ENCODE assay signal across 12 cellular contexts in genomic region chr3:25455316-25456232, GRCh38. TPM values are rescaled to one million over a fixed set of nuclear protein-coding genes. Genes with fewer than 3 reads are reported as not detected.
DNase-seq lines count a peak whose midpoint lies in the region; ATAC-seq lines count a peak whose summit lies in the region.
"Had no signal": no experiment of that assay in that cellular context is flagged by ENCODE, and none has a peak within 500 bp of the region (broad histone marks: within the 10 kb centered on the region; RNA-seq: fewer than 3 reads in every experiment).

No MANE protein-coding gene starts in this region.

- H2BK120ac ChIP-seq in neuronal stem cell (ENCODE audit: low read depth, low read length), result no peak overlapping the region

- ATAC-seq in GM18907 (IDR thresholded peaks at IDR 0.05; ENCODE audit: unreplicated experiment) (no peak), GM19397 (IDR thresholded peaks at IDR 0.05; ENCODE audit: unreplicated experiment) (no peak)

- H3K36me3 ChIP-seq in NT2/D1 (ENCODE audit: insufficient read depth, insufficient read length, low read length) (no peaks in the 10 kb centered on the region), neuronal stem cell (replicated peaks in 1 of 2; ENCODE audit: control insufficient read depth in 2 of 2, insufficient read depth in 2 of 2, low read length in 2 of 2) (no peaks in the 10 kb centered on the region)

- H3K4me1 ChIP-seq in NT2/D1 (ENCODE audit: insufficient read depth, insufficient read length) (no peaks in the 10 kb centered on the region), neuronal stem cell (ENCODE audit: control insufficient read depth in 2 of 2, insufficient read depth in 1 of 2, low read depth in 1 of 2, low read length in 2 of 2) (peaks cover 15 to 32% of the 10 kb centered on the region in 2 donors)

- H3K18ac ChIP-seq in neuronal stem cell (ENCODE audit: low read length), result peak overlapping the region; percentile 1

- no peak overlapping the region for H2BK12ac ChIP-seq in neuronal stem cell (ENCODE audit: low read length)

- no peaks in the 10 kb centered on the region for H3K9me3 ChIP-seq in NT2/D1 (ENCODE audit: insufficient read depth, low read length)
- no peaks in the 10 kb centered on the region for H3K9me3 ChIP-seq in neuronal stem cell (replicated peaks in 1 of 2; ENCODE audit: control insufficient read depth in 2 of 2, insufficient read depth in 1 of 2, low read depth in 1 of 2, low read length in 2 of 2)

- H2BK5ac ChIP-seq in neuronal stem cell (ENCODE audit: low read length), result no peak overlapping the region

- DNase-seq in AG08396 (ENCODE audit: low spot score) (peak; percentile 32), NT2/D1 (ENCODE audit: low read depth, low spot score) (no peak), fibroblast of peridontal ligament (ENCODE audit: extremely low read depth) (peak; percentile 85), neuronal stem cell (ENCODE audit: low spot score) (no peak)
- DNase-seq in activated naive CD4-positive, alpha-beta T cell treated with anti-CD3 and anti-CD28 coated beads, Interleukin-2, amount 50 U/mL, for 16 hours, result no peak
- no peak for DNase-seq in activated CD4-positive, alpha-beta T cell treated with anti-CD3 and anti-CD28 coated beads, Interleukin-2, amount 50 U/mL, for 4 hours
- DNase-seq: activated CD4-positive, alpha-beta T cell treated with anti-CD3 and anti-CD28 coated beads for 1 hour; CD4-positive, alpha-beta T cell; NCI-H774; stimulated activated naive CD4-positive, alpha-beta T cell had no signal

- H3K4ac ChIP-seq in neuronal stem cell (ENCODE audit: low read length), result no peak overlapping the region

- no peak overlapping the region for H2BK15ac ChIP-seq in neuronal stem cell (ENCODE audit: low read length)

- H3K27ac ChIP-seq in neuronal stem cell (replicated peaks; ENCODE audit: low read length), result no peak overlapping the region

- peak overlapping the region; percentile 57 for H2AFZ ChIP-seq in neuronal stem cell (ENCODE audit: low read length)

- no peak overlapping the region for H4K8ac ChIP-seq in neuronal stem cell (ENCODE audit: low read depth, low read length)

- no peak overlapping the region for H3K23ac ChIP-seq in neuronal stem cell (ENCODE audit: low read depth, low read length, poor library complexity)

- no peak overlapping the region for H3K4me2 ChIP-seq in neuronal stem cell (ENCODE audit: insufficient read depth, low read length, poor library complexity, severe bottlenecking)

- H3K9ac ChIP-seq in NT2/D1 (ENCODE audit: insufficient read length, low read depth), result peak overlapping the region; percentile 3
- no peak overlapping the region for H3K9ac ChIP-seq in neuronal stem cell (ENCODE audit: low read depth, low read length, poor library complexity)

- H3K27me3 ChIP-seq in NT2/D1 (ENCODE audit: insufficient read depth, insufficient read length) (no peaks in the 10 kb centered on the region), neuronal stem cell (ENCODE audit: control insufficient read depth in 3 of 3, insufficient read depth in 3 of 3, low read depth in 1 of 3, low read length in 3 of 3) (no peaks in the 10 kb centered on the region)

- H4K91ac ChIP-seq in neuronal stem cell (ENCODE audit: low read depth, low read length, poor library complexity), result no peak overlapping the region

- H2AK5ac ChIP-seq in neuronal stem cell (ENCODE audit: low read depth, low read length), result no peak overlapping the region

- no peaks in the 10 kb centered on the region for H3K79me1 ChIP-seq in neuronal stem cell (ENCODE audit: low read depth, low read length)

- no peak overlapping the region for H3K14ac ChIP-seq in neuronal stem cell (ENCODE audit: low read length)

- no peak overlapping the region for H3K4me3 ChIP-seq in NT2/D1 (ENCODE audit: insufficient read length, low read depth)
- no peak overlapping the region for H3K4me3 ChIP-seq in neuronal stem cell (ENCODE audit: low read length in 2 of 2)

- no CpG with 5 or more reads among the region's 9 CpGs for WGBS in neuronal stem cell (ENCODE audit: extremely low coverage in 2 of 2, insufficient read length in 2 of 2, insufficient replicate concordance in 1 of 2), 2 donors

RNA-seq across cellular contexts. Expression of gene RARB, which starts 27.5 kb away (rescaled TPM):
- 0.96 TPM for polyA plus RNA-seq in neuronal stem cell (2013, experiment 1 of 2)
- polyA plus RNA-seq in neuronal stem cell (2013, experiment 2 of 2), result 1.00 TPM

Comparison
In these comparisons a context has a peak if more than half of its experiments do, and no peak if none do; other contexts are left out.
1. DNase-seq: peak in AG08396 (single experiment) and fibroblast of peridontal ligament (single experiment); none in NT2/D1 (single experiment), neuronal stem cell (single experiment), activated naive CD4-positive, alpha-beta T cell treated with anti-CD3 and anti-CD28 coated beads, Interleukin-2, amount 50 U/mL, for 16 hours (single experiment) and activated CD4-positive, alpha-beta T cell treated with anti-CD3 and anti-CD28 coated beads, Interleukin-2, amount 50 U/mL, for 4 hours (0 of 2).